9 cellular contexts compared by ENCODE assay signal in the genomic region with DNA sequence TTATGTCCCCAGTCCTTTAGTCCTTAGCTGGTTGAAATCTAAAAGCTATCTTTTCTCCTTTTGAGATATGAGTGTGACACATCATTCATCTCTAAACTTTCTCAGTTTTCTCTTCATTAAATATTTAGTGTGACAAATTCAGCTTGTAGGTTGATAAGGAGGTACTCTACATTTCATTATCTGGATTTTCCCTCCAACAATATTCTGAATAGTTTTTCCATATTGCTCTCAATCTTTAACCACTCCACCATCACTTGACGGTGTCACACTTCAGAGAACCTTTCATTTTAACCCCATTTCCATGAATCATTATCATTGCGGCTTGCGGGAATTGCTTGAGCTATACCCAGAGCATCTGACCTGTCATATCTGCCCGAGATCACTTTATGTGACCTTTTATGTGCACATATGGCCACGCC. TPM values are rescaled to one million over a fixed set of nuclear protein-coding genes. Genes with fewer than 3 reads are reported as not detected.
DNase-seq lines count a peak whose midpoint lies in the region; ATAC-seq and TF ChIP-seq lines count a peak whose summit lies in the region.
"Had no signal": no experiment of that assay in that cellular context is flagged by ENCODE, and none has a peak within 500 bp of the region (broad histone marks: within the 10 kb centered on the region; RNA-seq: fewer than 3 reads in every experiment).

No MANE protein-coding gene starts in this region.

- H3K27me3 Mint-ChIP-seq in MCF 10A (ENCODE audit: insufficient read depth, unreplicated experiment) (no peaks in the 10 kb centered on the region), endothelial cell (ENCODE audit: unreplicated experiment) (no peaks in the 10 kb centered on the region)

- H3K36me3 Mint-ChIP-seq in MCF 10A (ENCODE audit: insufficient read depth, unreplicated experiment) (no peaks in the 10 kb centered on the region), endothelial cell (ENCODE audit: low read depth, unreplicated experiment) (no peaks in the 10 kb centered on the region)

- H3K36me3 ChIP-seq in breast epithelium (no peaks in the 10 kb centered on the region), tibial nerve (no peaks in the 10 kb centered on the region)

- H3K4me1 ChIP-seq in breast epithelium (no peaks in the 10 kb centered on the region), tibial nerve (peaks cover 0 to 4% (median 0%) of the 10 kb centered on the region in 4 donors)

- H3K9me3 ChIP-seq in breast epithelium (no peaks in the 10 kb centered on the region), tibial nerve (no peaks in the 10 kb centered on the region)

- BruUV-seq in MCF 10A (replicated peaks; lab: Mats Ljungman, UMichigan), result no TSS peak

- DNase-seq in MCF 10A (ENCODE audit: unreplicated experiment) (no peak), breast epithelium (ENCODE audit: low spot score in 2 of 2) (no peak), caudate nucleus (lab: John Stamatoyannopoulos, UW) (no peak), tibial nerve (ENCODE audit: low spot score in 2 of 2) (no peak), endothelial cell (ENCODE audit: low spot score) (no peak), anterior cingulate cortex (lab: John Stamatoyannopoulos, UW) (no peak), T-helper 9 cell (no peak)
- DNase-seq: DND-41 had no signal

- no peak for TF ChIP-seq POLR2A in breast epithelium (IDR thresholded peaks at IDR 0.05)
- TF ChIP-seq POLR2A in tibial nerve (IDR thresholded peaks at IDR 0.05), result no peak

- H3K4me3 ChIP-seq in breast epithelium (no peak overlapping the region), tibial nerve (no peak overlapping the region)

- intact Hi-C loops in MCF 10A (cut with micrococcal nuclease) (loop anchor here (10.0 kb wide), 1 partner anchor 510 kb away; a partner anchor contains a TSS), breast epithelium (cut with DNase I; ENCODE audit: low total_unique reads) (no loop called here)

- H3K4me3 Mint-ChIP-seq in MCF 10A (ENCODE audit: unreplicated experiment) (peak overlapping the region; percentile 31), endothelial cell (ENCODE audit: unreplicated experiment) (no peak overlapping the region)

- H3K9me3 Mint-ChIP-seq in MCF 10A (ENCODE audit: unreplicated experiment) (no peaks in the 10 kb centered on the region), endothelial cell (ENCODE audit: unreplicated experiment) (no peaks in the 10 kb centered on the region)

- POLR2A ChIA-PET in MCF 10A (lab: Yijun Ruan, JAX), result interaction anchor here (0.7 to 1.8 kb wide), 6 partner anchors 9 to 1257 kb away, joined by 3 to 5 read pairs (median 3); a partner anchor contains a TSS

- peaks cover 41% of the 10 kb centered on the region for H3K4me1 Mint-ChIP-seq in MCF 10A (ENCODE audit: insufficient read depth, unreplicated experiment)
- H3K4me1 Mint-ChIP-seq in endothelial cell (ENCODE audit: unreplicated experiment), result peaks cover 14% of the 10 kb centered on the region

- H3K27me3 ChIP-seq in breast epithelium (no peaks in the 10 kb centered on the region), tibial nerve (no peaks in the 10 kb centered on the region)

- TF ChIP-seq CTCF in MCF 10A (IDR thresholded peaks at IDR 0.05; ENCODE audit: unreplicated experiment) (no peak), breast epithelium (IDR thresholded peaks at IDR 0.05) (no peak), tibial nerve (IDR thresholded peaks at IDR 0.05) (no peak), endothelial cell (IDR thresholded peaks at IDR 0.05; ENCODE audit: unreplicated experiment) (no peak)

- CTCF ChIA-PET in MCF 10A (lab: Yijun Ruan, JAX), result interaction anchor here (0.5 to 3.2 kb wide), 6 partner anchors 10 to 1257 kb away, joined by 3 to 11 read pairs (median 4); a partner anchor contains a TSS

- H3K27ac Mint-ChIP-seq in MCF 10A (ENCODE audit: low read depth, unreplicated experiment), result peak overlapping the region; percentile 59
- no peak overlapping the region for H3K27ac Mint-ChIP-seq in endothelial cell (ENCODE audit: unreplicated experiment)

- no peak for TF ChIP-seq EP300 in tibial nerve (IDR thresholded peaks at IDR 0.05)

- H3K27ac ChIP-seq in breast epithelium (peak overlapping the region in 1 of 2 donors; percentile 66), caudate nucleus (ENCODE audit: low read depth, low read length) (peak overlapping the region; percentile 74), tibial nerve (peak overlapping the region in 3 of 4 donors; percentile 19 to 61 (median 56))

- WGBS in tibial nerve, 2 donors, result 73 to 77% methylated on average over 5 of the region's 5 CpGs

- peak; percentile 65 for ATAC-seq in HG03571 (IDR thresholded peaks at IDR 0.05; ENCODE audit: unreplicated experiment)

RNA-seq across cellular contexts. Expression of a gene that starts 16.1 kb away (rescaled TPM):
- total RNA-seq in MCF 10A (2022) (not detected in 2 replicates), breast epithelium (10 to 100 TPM in 1 of 3 donors, 1 to 10 TPM in 2; 7.9 to 28.3 (median 9.5) TPM), tibial nerve (10 to 100 TPM; 11.8 to 18.2 (median 13.4) TPM), endothelial cell (ENCODE audit: unreplicated experiment) (45.8 TPM)

RNA-seq across cellular contexts. Expression of a gene that starts 46.9 kb away (rescaled TPM):
- total RNA-seq in MCF 10A (2022) (0.64 and 0.84 TPM in 2 replicates), breast epithelium (1 to 10 TPM in 2 of 3 donors, under 1 TPM in 1; 0.96 to 5.6 (median 3.5) TPM), tibial nerve (under 1 TPM in 2 of 4 donors, not detected in 2; 0.21 to 0.22 TPM), endothelial cell (ENCODE audit: unreplicated experiment) (0.51 TPM)
